18 cellular contexts compared by ENCODE assay signal in genomic region chr12:50525422-50525821, GRCh38. TPM values are rescaled to one million over a fixed set of nuclear protein-coding genes. Genes with fewer than 3 reads are reported as not detected.
DNase-seq lines count a peak whose midpoint lies in the region; ATAC-seq and TF ChIP-seq lines count a peak whose summit lies in the region.
"Had no signal": no experiment of that assay in that cellular context is flagged by ENCODE, and none has a peak within 500 bp of the region (broad histone marks: within the 10 kb centered on the region; RNA-seq: fewer than 3 reads in every experiment).

No MANE protein-coding gene starts in this region.

- H3K36me3 Mint-ChIP-seq in activated CD4-positive, alpha-beta T cell treated with anti-CD3 and anti-CD28 coated beads, Interleukin-2, amount 10 ng/mL, durations not matched to agents 24 days and 14 days (ENCODE audit: low read depth), result peaks cover 35% of the 10 kb centered on the region
- H3K36me3 Mint-ChIP-seq in CD8-positive, alpha-beta T cell, result peaks cover 20% of the 10 kb centered on the region
- H3K36me3 Mint-ChIP-seq in central memory CD8-positive, alpha-beta T cell (ENCODE audit: insufficient read depth), result peaks cover 1% of the 10 kb centered on the region
- peaks cover 14% of the 10 kb centered on the region for H3K36me3 Mint-ChIP-seq in neural crest cell (ENCODE audit: low read depth)

- H3K27ac Mint-ChIP-seq in activated CD4-positive, alpha-beta T cell treated with anti-CD3 and anti-CD28 coated beads, Interleukin-2, amount 10 ng/mL, durations not matched to agents 24 days and 14 days, result peak overlapping the region; percentile 0
- H3K27ac Mint-ChIP-seq in CD8-positive, alpha-beta T cell, result peak overlapping the region; percentile 56
- H3K27ac Mint-ChIP-seq in central memory CD8-positive, alpha-beta T cell (ENCODE audit: low read depth), result peak overlapping the region; percentile 49
- peak overlapping the region; percentile 3 for H3K27ac Mint-ChIP-seq in neural crest cell (ENCODE audit: unreplicated experiment)

- H3K36me3 ChIP-seq in CD8-positive, alpha-beta T cell (ENCODE audit: insufficient read depth, low read length), result no peaks in the 10 kb centered on the region
- H3K36me3 ChIP-seq: MG63, ovary, vagina had no signal

- CTCF ChIA-PET in CD8-positive, alpha-beta T cell (lab: Charles Lee), result interaction anchor here (1.3 kb wide), 1 partner anchor 11 kb away, joined by 3 read pairs; no protein-coding TSS in a partner anchor

- POLR2A ChIA-PET in CD8-positive, alpha-beta T cell (lab: Charles Lee), result no interaction called here

- no peak for DNase-seq in activated CD4-positive, alpha-beta T cell treated with anti-CD3 and anti-CD28 coated beads, Interleukin-2, amount 10 ng/mL, durations not matched to agents 24 days and 14 days
- DNase-seq in activated CD4-positive, alpha-beta T cell treated with anti-CD3 and anti-CD28 coated beads, Interleukin-2, amount 50 U/mL, for 1 hour, result no peak
- no peak for DNase-seq in CD8-positive, alpha-beta T cell
- DNase-seq in central memory CD8-positive, alpha-beta T cell (ENCODE audit: low spot score in 2 of 2), result no peak
- DNase-seq in neural crest cell (ENCODE audit: low read depth, low spot score), result no peak
- DNase-seq in mucosa of gallbladder (ENCODE audit: low spot score), result no peak
- DNase-seq in midbrain (lab: John Stamatoyannopoulos, UW), result no peak
- DNase-seq: activated CD4-positive, CD25-positive, alpha-beta regulatory T cell; activated effector memory CD4-positive, alpha-beta T cell treated with Interleukin-2 at 50 U/mL for 16 hours; anterior cingulate cortex; MG63; NCI-H1436 treated with DMSO at 0.1 percent for 48 hours; NCI-H69; ovary; right cardiac atrium had no signal

- intact Hi-C loops in activated CD4-positive, alpha-beta T cell treated with anti-CD3 and anti-CD28 coated beads, Interleukin-2, amount 10 ng/mL, durations not matched to agents 24 days and 14 days (cut with micrococcal nuclease), result no loop called here
- intact Hi-C loops in CD8-positive, alpha-beta T cell (cut with DNase I, micrococcal nuclease), result no loop called here

- no peak overlapping the region for H3K27ac ChIP-seq in CD8-positive, alpha-beta T cell (ENCODE audit: low read depth, low read length)
- H3K27ac ChIP-seq: ovary, vagina had no signal

- no peak overlapping the region for H3K4me3 Mint-ChIP-seq in activated CD4-positive, alpha-beta T cell treated with anti-CD3 and anti-CD28 coated beads, Interleukin-2, amount 10 ng/mL, durations not matched to agents 24 days and 14 days
- H3K4me3 Mint-ChIP-seq in CD8-positive, alpha-beta T cell, result no peak overlapping the region
- H3K4me3 Mint-ChIP-seq in central memory CD8-positive, alpha-beta T cell, result no peak overlapping the region
- no peak overlapping the region for H3K4me3 Mint-ChIP-seq in neural crest cell

- H3K9me3 ChIP-seq in CD8-positive, alpha-beta T cell (ENCODE audit: low read length), result no peaks in the 10 kb centered on the region
- H3K9me3 ChIP-seq: MG63, ovary, vagina had no signal

- no peaks in the 10 kb centered on the region for H3K27me3 ChIP-seq in CD8-positive, alpha-beta T cell (ENCODE audit: insufficient read depth, low read length)
- H3K27me3 ChIP-seq: MG63, ovary, vagina had no signal

- no peak overlapping the region for H3K4me3 ChIP-seq in CD8-positive, alpha-beta T cell (ENCODE audit: low read depth, low read length)
- H3K4me3 ChIP-seq: GM12878, MG63, ovary, vagina had no signal

- no peak for ATAC-seq in CD8-positive, alpha-beta T cell
- no peak for ATAC-seq in central memory CD8-positive, alpha-beta T cell (replicated peaks; ENCODE audit: extremely low read depth, poor library complexity, severe bottlenecking)
- ATAC-seq in GM19328 (IDR thresholded peaks at IDR 0.05; ENCODE audit: unreplicated experiment), result no peak
- ATAC-seq: right cardiac atrium had no signal

- TF ChIP-seq CTCF in CD8-positive, alpha-beta T cell (IDR thresholded peaks at IDR 0.05), result no peak
- no peak for TF ChIP-seq CTCF in neural crest cell (conservative IDR thresholded peaks at IDR 0.05)

- H3K4me1 Mint-ChIP-seq in activated CD4-positive, alpha-beta T cell treated with anti-CD3 and anti-CD28 coated beads, Interleukin-2, amount 10 ng/mL, durations not matched to agents 24 days and 14 days, result peaks cover 39% of the 10 kb centered on the region
- H3K4me1 Mint-ChIP-seq in CD8-positive, alpha-beta T cell (ENCODE audit: low read depth), result peaks cover 64% of the 10 kb centered on the region
- H3K4me1 Mint-ChIP-seq in central memory CD8-positive, alpha-beta T cell, result peaks cover 32% of the 10 kb centered on the region
- H3K4me1 Mint-ChIP-seq in neural crest cell, result peaks cover 21% of the 10 kb centered on the region

- no peaks in the 10 kb centered on the region for H3K27me3 Mint-ChIP-seq in activated CD4-positive, alpha-beta T cell treated with anti-CD3 and anti-CD28 coated beads, Interleukin-2, amount 10 ng/mL, durations not matched to agents 24 days and 14 days
- no peaks in the 10 kb centered on the region for H3K27me3 Mint-ChIP-seq in CD8-positive, alpha-beta T cell (ENCODE audit: low read depth)
- no peaks in the 10 kb centered on the region for H3K27me3 Mint-ChIP-seq in central memory CD8-positive, alpha-beta T cell
- no peaks in the 10 kb centered on the region for H3K27me3 Mint-ChIP-seq in neural crest cell (ENCODE audit: low read depth)

- H3K9me3 Mint-ChIP-seq in activated CD4-positive, alpha-beta T cell treated with anti-CD3 and anti-CD28 coated beads, Interleukin-2, amount 10 ng/mL, durations not matched to agents 24 days and 14 days, result peaks cover 3% of the 10 kb centered on the region
- no peaks in the 10 kb centered on the region for H3K9me3 Mint-ChIP-seq in CD8-positive, alpha-beta T cell
- H3K9me3 Mint-ChIP-seq in central memory CD8-positive, alpha-beta T cell, result no peaks in the 10 kb centered on the region
- H3K9me3 Mint-ChIP-seq in neural crest cell, result no peaks in the 10 kb centered on the region

- H3K4me1 ChIP-seq in CD8-positive, alpha-beta T cell (ENCODE audit: insufficient read depth, low read length), result peaks cover 38% of the 10 kb centered on the region

RNA-seq across cellular contexts. Expression of gene DIP2B, which starts 20.6 kb away (rescaled TPM):
- 26.4 and 29.4 TPM in 2 replicates for total RNA-seq in activated CD4-positive, alpha-beta T cell treated with anti-CD3 and anti-CD28 coated beads, Interleukin-2, amount 10 ng/mL, durations not matched to agents 24 days and 14 days
- total RNA-seq in CD8-positive, alpha-beta T cell, result 10 to 100 TPM; 18.8 to 20.7 TPM
- total RNA-seq in neural crest cell (37.8 and 39.4 TPM in 2 replicates), mucosa of gallbladder (23.1 TPM)

Comparison
In these comparisons a context has a peak if more than half of its experiments do, and no peak if none do; other contexts are left out.
1. H3K27ac Mint-ChIP-seq: peak in every context shown above with its lines; median percentile 56 in CD8-positive, alpha-beta T cell; 49 in central memory CD8-positive, alpha-beta T cell; 3 in neural crest cell; 0 in activated CD4-positive, alpha-beta T cell treated with anti-CD3 and anti-CD28 coated beads, Interleukin-2, amount 10 ng/mL, durations not matched to agents 24 days and 14 days.